1 cellular context compared by ENCODE assay signal in the genomic region with DNA sequence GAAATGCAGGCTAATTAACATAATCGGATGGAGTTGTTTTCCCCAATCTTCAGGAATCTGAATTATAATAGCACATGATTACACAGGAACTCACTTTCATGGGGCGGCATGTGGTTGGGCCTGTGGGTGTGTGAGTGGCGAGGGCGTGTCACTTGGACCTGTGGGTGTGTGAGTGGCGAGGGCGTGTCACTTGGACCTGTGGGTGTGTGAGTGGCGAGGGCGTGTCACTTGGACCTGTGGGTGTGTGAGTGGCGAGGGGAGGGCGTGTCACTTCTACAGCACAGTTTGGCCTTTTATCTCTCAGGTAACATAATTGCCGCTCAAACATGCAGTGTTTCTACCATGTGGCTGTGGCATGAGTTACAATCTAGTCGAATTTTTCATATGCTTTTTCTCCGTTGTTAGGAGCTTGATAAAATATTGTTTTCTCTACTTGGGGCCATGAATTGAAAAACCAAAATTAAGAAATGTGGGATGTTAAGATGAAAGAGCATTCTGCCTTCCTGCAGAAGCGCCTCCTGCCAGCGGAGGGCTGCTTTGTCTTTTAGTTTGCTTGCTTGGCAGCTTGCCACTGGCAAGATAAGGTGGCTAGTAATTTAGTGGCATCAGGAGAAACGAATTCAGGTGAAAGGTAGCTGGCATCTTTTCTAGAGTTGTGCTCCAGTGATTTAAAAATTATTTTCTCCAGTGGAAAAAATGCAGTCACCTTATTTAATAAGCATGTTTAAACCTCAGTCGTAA.
TF ChIP-seq lines count a peak whose summit lies in the region.

No MANE protein-coding gene starts in this region.

TF ChIP-seq in HCT116, 20 proteins besides CTCF, POLR2A, EP300 and RAD21 (continued from another document):
- TF ChIP-seq, protein P1, sequence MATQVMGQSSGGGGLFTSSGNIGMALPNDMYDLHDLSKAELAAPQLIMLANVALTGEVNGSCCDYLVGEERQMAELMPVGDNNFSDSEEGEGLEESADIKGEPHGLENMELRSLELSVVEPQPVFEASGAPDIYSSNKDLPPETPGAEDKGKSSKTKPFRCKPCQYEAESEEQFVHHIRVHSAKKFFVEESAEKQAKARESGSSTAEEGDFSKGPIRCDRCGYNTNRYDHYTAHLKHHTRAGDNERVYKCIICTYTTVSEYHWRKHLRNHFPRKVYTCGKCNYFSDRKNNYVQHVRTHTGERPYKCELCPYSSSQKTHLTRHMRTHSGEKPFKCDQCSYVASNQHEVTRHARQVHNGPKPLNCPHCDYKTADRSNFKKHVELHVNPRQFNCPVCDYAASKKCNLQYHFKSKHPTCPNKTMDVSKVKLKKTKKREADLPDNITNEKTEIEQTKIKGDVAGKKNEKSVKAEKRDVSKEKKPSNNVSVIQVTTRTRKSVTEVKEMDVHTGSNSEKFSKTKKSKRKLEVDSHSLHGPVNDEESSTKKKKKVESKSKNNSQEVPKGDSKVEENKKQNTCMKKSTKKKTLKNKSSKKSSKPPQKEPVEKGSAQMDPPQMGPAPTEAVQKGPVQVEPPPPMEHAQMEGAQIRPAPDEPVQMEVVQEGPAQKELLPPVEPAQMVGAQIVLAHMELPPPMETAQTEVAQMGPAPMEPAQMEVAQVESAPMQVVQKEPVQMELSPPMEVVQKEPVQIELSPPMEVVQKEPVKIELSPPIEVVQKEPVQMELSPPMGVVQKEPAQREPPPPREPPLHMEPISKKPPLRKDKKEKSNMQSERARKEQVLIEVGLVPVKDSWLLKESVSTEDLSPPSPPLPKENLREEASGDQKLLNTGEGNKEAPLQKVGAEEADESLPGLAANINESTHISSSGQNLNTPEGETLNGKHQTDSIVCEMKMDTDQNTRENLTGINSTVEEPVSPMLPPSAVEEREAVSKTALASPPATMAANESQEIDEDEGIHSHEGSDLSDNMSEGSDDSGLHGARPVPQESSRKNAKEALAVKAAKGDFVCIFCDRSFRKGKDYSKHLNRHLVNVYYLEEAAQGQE (IDR thresholded peaks at IDR 0.05; ENCODE audit: low read depth) = no peak
- TF ChIP-seq ELF1 (IDR thresholded peaks at IDR 0.05; ENCODE audit: borderline replicate concordance, low read depth) (no peak), SP1 (IDR thresholded peaks at IDR 0.05; ENCODE audit: low read depth) (peak; percentile 18; the same call in 1 of the 2 replicates), CEBPB (IDR thresholded peaks at IDR 0.05; ENCODE audit: low read depth) (no peak)
- TF ChIP-seq, protein P2, sequence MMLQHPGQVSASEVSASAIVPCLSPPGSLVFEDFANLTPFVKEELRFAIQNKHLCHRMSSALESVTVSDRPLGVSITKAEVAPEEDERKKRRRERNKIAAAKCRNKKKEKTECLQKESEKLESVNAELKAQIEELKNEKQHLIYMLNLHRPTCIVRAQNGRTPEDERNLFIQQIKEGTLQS (IDR thresholded peaks at IDR 0.05) = no peak
TF ChIP-seq in HCT116: peak in this region for 3.
